In the genomic region with DNA sequence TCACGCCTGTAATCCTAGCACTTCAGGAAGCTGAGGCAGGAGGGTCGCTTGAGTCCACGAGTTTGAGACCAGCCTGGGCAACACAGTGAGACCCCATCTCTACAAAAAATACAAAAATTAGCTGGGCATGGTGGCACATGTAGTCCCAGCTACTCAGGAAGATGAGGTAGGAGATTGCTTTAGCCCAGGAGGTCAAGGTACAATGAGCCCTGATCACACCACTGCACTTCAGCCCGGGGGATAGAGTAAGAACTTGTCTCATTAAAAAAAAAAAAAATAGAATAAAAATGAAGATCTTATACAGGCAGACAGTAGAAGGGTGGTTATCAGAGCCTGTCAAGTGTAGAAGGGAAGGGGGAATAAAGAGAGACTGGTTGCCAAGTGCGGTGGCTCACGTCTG, we compare ENCODE assay signal across 26 cellular contexts.
"Had no signal": no experiment of that assay in that cellular context is flagged by ENCODE, and none has a peak within 500 bp of the region (broad histone marks: within the 10 kb centered on the region; RNA-seq: fewer than 3 reads in every experiment).

No MANE protein-coding gene starts in this region.

- H3K4me3 Mint-ChIP-seq: mesothelial cell of epicardium; naive B cell; natural killer cell; stimulated activated effector memory CD8-positive, alpha-beta T cell treated with anti-CD3 and anti-CD28 coated beads, Interleukin-12 subunit alpha, Interleukin-12 subunit beta, amount 100 ng/mL, for 72 hours had no signal

- H3K9me3 ChIP-seq: ovary, prostate gland, suprapubic skin, upper lobe of right lung had no signal

- H3K27me3 ChIP-seq: heart right ventricle, hepatocyte, ovary, spleen, suprapubic skin, tibial artery, upper lobe of right lung had no signal

- DNase-seq: heart right ventricle; islet precursor cell; left ventricle myocardium superior; lower lobe of right lung; mammary epithelial cell; mesendoderm; naive B cell; natural killer cell; ovary; retina; right cardiac atrium; spleen; stimulated activated CD4-positive, alpha-beta T cell treated with anti-CD3 and anti-CD28 coated beads, Interleukin-4, amount 100 ng/mL, for 24 hours; stimulated activated naive CD4-positive, alpha-beta T cell; tibial artery; trophoblast cell; upper lobe of right lung had no signal

- H2AFZ ChIP-seq: hepatocyte had no signal

- H3K36me3 ChIP-seq: ovary, prostate gland had no signal

- H3K4me1 ChIP-seq: heart right ventricle, lower lobe of right lung, prostate gland, spleen, suprapubic skin, tibial artery, upper lobe of right lung had no signal

- H3K27ac Mint-ChIP-seq: mesothelial cell of epicardium; stimulated activated effector memory CD8-positive, alpha-beta T cell treated with anti-CD3 and anti-CD28 coated beads, Interleukin-12 subunit alpha, Interleukin-12 subunit beta, amount 100 ng/mL, for 72 hours had no signal

- H3K9me3 Mint-ChIP-seq: natural killer cell had no signal

- H3K4me3 ChIP-seq: heart right ventricle, hepatocyte, lower lobe of right lung, ovary, prostate gland, skin epidermis, spleen, suprapubic skin, thoracic aorta, tibial artery, upper lobe of right lung had no signal

- H3K4me2 ChIP-seq: hepatocyte had no signal

- FAIRE-seq: urothelium cell line had no signal

- H3K4me1 Mint-ChIP-seq: mesothelial cell of epicardium, naive B cell, natural killer cell had no signal

- H3K27me3 Mint-ChIP-seq: naive B cell had no signal

- H3K27ac ChIP-seq: heart right ventricle, hepatocyte, lower lobe of right lung, ovary, prostate gland, skin epidermis, spleen, suprapubic skin, thoracic aorta, tibial artery, upper lobe of right lung had no signal

- ATAC-seq: heart right ventricle; left ventricle myocardium superior; lower lobe of right lung; natural killer cell; right cardiac atrium; sciatic nerve; stimulated activated effector memory CD8-positive, alpha-beta T cell treated with anti-CD3 and anti-CD28 coated beads, Interleukin-12 subunit alpha, Interleukin-12 subunit beta, amount 100 ng/mL, for 72 hours; upper lobe of right lung had no signal
